ENCODE assay signal across 8 cellular contexts in the genomic region with DNA sequence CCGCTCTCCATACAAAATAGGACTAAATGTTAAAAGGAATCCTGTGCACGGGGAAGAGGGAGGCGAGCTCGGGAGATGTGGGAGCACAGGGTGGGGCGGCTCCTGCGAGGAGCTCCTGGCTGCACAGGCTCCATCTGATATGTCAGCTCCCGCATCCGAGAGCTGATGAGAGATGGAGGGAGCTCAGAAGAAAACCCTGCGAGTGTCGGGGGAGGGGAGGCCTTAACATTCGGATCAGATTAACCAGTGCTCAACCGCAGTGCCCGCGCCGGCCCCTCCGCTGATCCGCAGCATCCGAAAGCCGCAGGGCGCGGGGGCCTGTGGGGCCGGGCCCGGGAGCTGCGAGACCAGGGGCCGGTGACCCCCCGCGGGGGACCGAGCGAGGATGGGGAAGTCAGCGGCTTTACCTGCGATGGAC. TPM values are rescaled to one million over a fixed set of nuclear protein-coding genes. Genes with fewer than 3 reads are reported as not detected.
DNase-seq lines count a peak whose midpoint lies in the region; ATAC-seq, FAIRE-seq and TF ChIP-seq lines count a peak whose summit lies in the region.

No MANE protein-coding gene starts in this region.

- no peaks in the 10 kb centered on the region for H3K9me3 ChIP-seq in Caco-2

- BruUV-seq in Caco-2 (replicated peaks; lab: Mats Ljungman, UMichigan): no TSS peak

- H3K27me3 ChIP-seq in Caco-2 (replicated peaks; ENCODE audit: control insufficient read depth, insufficient read depth, low read length) (no peaks in the 10 kb centered on the region), KMS-11 (ENCODE audit: insufficient read depth, low read depth) (no peaks in the 10 kb centered on the region)

- CTCF ChIA-PET in Caco-2 (lab: Charles Lee): interaction anchor here (0.8 to 1.4 kb wide), 2 partner anchors 57 to 63 kb away, joined by 3 to 4 read pairs; partner anchors contain the start of gene TTK

- H3K4me1 Mint-ChIP-seq in Caco-2 (ENCODE audit: low read depth, unreplicated experiment) (no peaks in the 10 kb centered on the region), natural killer cell (peaks cover 17 to 21% of the 10 kb centered on the region in 2 donors)

- H3K9ac ChIP-seq in KMS-11: no peak overlapping the region

- DNase-seq in Caco-2 (peak in 1 of 2 experiments; percentile 10), GM20000 (ENCODE audit: low spot score) (peak; percentile 13), fibroblast of mammary gland (ENCODE audit: low read depth) (peak; percentile 29), natural killer cell (no peak), GM19239 (ENCODE audit: insufficient read length, low spot score) (no peak)
- peak; percentile 55 for DNase-seq in activated CD8-positive, alpha-beta memory T cell treated with anti-CD3 and anti-CD28 coated beads, Interleukin-2, amount 50 U/mL, for 48 hours

- H3K4me1 ChIP-seq in Caco-2 (no peaks in the 10 kb centered on the region), KMS-11 (ENCODE audit: low read depth, poor library complexity, severe bottlenecking) (peaks cover 8% of the 10 kb centered on the region)

- H3K4me3 Mint-ChIP-seq in Caco-2 (ENCODE audit: unreplicated experiment): peak overlapping the region; percentile 78
- H3K4me3 Mint-ChIP-seq in natural killer cell: peak overlapping the region; percentile 82

- no peak overlapping the region for H3K27ac ChIP-seq in KMS-11

- H2AFZ ChIP-seq in KMS-11 (ENCODE audit: low read depth): peak overlapping the region; percentile 82

- H3K4me3 ChIP-seq in Caco-2 (ENCODE audit: low read depth, low read length) (peak overlapping the region; percentile 25), KMS-11 (IDR thresholded peaks at IDR 0.05; ENCODE audit: insufficient read depth, low read depth, low read length) (no peak overlapping the region), fibroblast of mammary gland (ENCODE audit: control insufficient read depth, low read depth, low read length) (peak overlapping the region; percentile 55)

- TF ChIP-seq CTCF in Caco-2 (IDR thresholded peaks at IDR 0.05; ENCODE audit: insufficient read depth in 1 of 2, low read depth in 1 of 2, low read length in 1 of 2, severe bottlenecking in 1 of 2, unreplicated experiment in 1 of 2) (no peak), GM20000 (IDR thresholded peaks at IDR 0.05; ENCODE audit: extremely low read depth, missing control alignments) (no peak), KMS-11 (conservative IDR thresholded peaks at IDR 0.05; ENCODE audit: low read depth, low read length) (no peak), fibroblast of mammary gland (conservative IDR thresholded peaks at IDR 0.05; ENCODE audit: control insufficient read depth, insufficient read depth, low read depth, low read length) (no peak), natural killer cell (IDR thresholded peaks at IDR 0.05) (no peak)

- ATAC-seq in natural killer cell (peak; percentile 19 to 33 (median 24)), HG03521 (IDR thresholded peaks at IDR 0.05; ENCODE audit: unreplicated experiment) (no peak)

- H3K36me3 ChIP-seq in Caco-2 (ENCODE audit: control insufficient read depth, insufficient read depth, low read length) (no peaks in the 10 kb centered on the region), KMS-11 (ENCODE audit: insufficient read depth) (no peaks in the 10 kb centered on the region)

- H3K4me2 ChIP-seq in KMS-11: peak overlapping the region; percentile 77

- intact Hi-C loops in Caco-2 (cut with micrococcal nuclease; ENCODE audit: unreplicated experiment) (no loop called here), natural killer cell (cut with micrococcal nuclease) (loop anchor here (2.0 to 5.0 kb wide), 2 partner anchors 58 to 1806 kb away; partner anchors contain the start of genes TENT5A and TTK)

- H3K27ac Mint-ChIP-seq in Caco-2 (ENCODE audit: unreplicated experiment) (no peak overlapping the region), natural killer cell (peak overlapping the region in 1 of 2 donors; percentile 30)

- POLR2A ChIA-PET in Caco-2 (lab: Charles Lee): no interaction called here

- H3K9me3 Mint-ChIP-seq in Caco-2 (ENCODE audit: unreplicated experiment): no peaks in the 10 kb centered on the region
- H3K9me3 Mint-ChIP-seq in natural killer cell: no peaks in the 10 kb centered on the region

- no peaks in the 10 kb centered on the region for H4K20me1 ChIP-seq in KMS-11 (ENCODE audit: insufficient read depth)

- H3K27me3 Mint-ChIP-seq in Caco-2 (ENCODE audit: insufficient read depth, unreplicated experiment) (peaks cover 12% of the 10 kb centered on the region), natural killer cell (ENCODE audit: low read depth in 2 of 2) (peaks cover 30 to 51% of the 10 kb centered on the region in 2 donors)

- H3K79me2 ChIP-seq in KMS-11 (ENCODE audit: insufficient read depth, low read depth): no peaks in the 10 kb centered on the region

- H3K36me3 Mint-ChIP-seq in Caco-2 (ENCODE audit: insufficient read depth, unreplicated experiment) (no peaks in the 10 kb centered on the region), natural killer cell (no peaks in the 10 kb centered on the region)

- FAIRE-seq in GM19239 (lab: Jason Lieb, UNC): no peak

RNA-seq across cellular contexts. Expression of gene ELOVL4, which starts 0.6 kb away (rescaled TPM):
- total RNA-seq in Caco-2 (2022) (0.56 and 0.68 TPM in 2 replicates), natural killer cell (not detected)

RNA-seq across cellular contexts. Expression of gene TTK, which starts 57.7 kb away (rescaled TPM):
- total RNA-seq in Caco-2 (2022) (37.4 and 40.0 TPM in 2 replicates), natural killer cell (1 to 10 TPM in 2 of 3 donors, under 1 TPM in 1; 0.87 to 1.7 (median 1.2) TPM)

Comparison
In these comparisons a context has a peak if more than half of its experiments do, and no peak if none do; other contexts are left out.
1. DNase-seq: peak in GM20000 (single experiment), activated CD8-positive, alpha-beta memory T cell treated with anti-CD3 and anti-CD28 coated beads, Interleukin-2, amount 50 U/mL, for 48 hours (single experiment) and fibroblast of mammary gland (single experiment); none in natural killer cell (single experiment) and GM19239 (single experiment).
2. RNA of gene TTK, which starts 57.7 kb away (total RNA-seq): 37.4 to 40.0 TPM in Caco-2; 0.87 to 1.7 TPM in natural killer cell; every median in the first group is over 10 times any median in the second.